Comparison of ENCODE assay signal across 1 cellular context in the genomic region with DNA sequence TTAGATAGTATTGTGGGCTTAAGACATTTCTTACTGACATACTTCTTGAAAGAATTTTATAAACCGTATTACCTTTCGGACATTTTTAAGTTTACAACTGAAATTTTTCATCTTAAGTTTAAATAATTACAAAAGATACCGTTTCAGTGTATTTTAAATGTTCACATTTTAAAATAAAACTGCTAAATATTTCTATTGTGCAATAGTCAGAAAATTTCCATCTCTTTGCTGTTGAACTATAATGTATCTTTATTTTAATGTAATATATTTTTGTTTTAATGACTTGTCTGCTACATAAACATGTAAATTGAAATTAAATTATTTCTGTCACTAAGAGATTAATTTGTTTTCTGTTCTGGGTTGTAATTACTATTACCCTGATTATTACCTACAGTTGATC.
TF ChIP-seq lines count a peak whose summit lies in the region.

No MANE protein-coding gene starts in this region.

TF ChIP-seq in H1, 55 proteins besides CTCF, POLR2A, EP300 and RAD21 (continued from another document):
- TF ChIP-seq SIX5 (IDR thresholded peaks at IDR 0.05; ENCODE audit: low read depth, low read length): no peak
- TF ChIP-seq, protein P1, sequence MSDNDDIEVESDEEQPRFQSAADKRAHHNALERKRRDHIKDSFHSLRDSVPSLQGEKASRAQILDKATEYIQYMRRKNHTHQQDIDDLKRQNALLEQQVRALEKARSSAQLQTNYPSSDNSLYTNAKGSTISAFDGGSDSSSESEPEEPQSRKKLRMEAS (IDR thresholded peaks at IDR 0.05): no peak
- TF ChIP-seq, protein P2, sequence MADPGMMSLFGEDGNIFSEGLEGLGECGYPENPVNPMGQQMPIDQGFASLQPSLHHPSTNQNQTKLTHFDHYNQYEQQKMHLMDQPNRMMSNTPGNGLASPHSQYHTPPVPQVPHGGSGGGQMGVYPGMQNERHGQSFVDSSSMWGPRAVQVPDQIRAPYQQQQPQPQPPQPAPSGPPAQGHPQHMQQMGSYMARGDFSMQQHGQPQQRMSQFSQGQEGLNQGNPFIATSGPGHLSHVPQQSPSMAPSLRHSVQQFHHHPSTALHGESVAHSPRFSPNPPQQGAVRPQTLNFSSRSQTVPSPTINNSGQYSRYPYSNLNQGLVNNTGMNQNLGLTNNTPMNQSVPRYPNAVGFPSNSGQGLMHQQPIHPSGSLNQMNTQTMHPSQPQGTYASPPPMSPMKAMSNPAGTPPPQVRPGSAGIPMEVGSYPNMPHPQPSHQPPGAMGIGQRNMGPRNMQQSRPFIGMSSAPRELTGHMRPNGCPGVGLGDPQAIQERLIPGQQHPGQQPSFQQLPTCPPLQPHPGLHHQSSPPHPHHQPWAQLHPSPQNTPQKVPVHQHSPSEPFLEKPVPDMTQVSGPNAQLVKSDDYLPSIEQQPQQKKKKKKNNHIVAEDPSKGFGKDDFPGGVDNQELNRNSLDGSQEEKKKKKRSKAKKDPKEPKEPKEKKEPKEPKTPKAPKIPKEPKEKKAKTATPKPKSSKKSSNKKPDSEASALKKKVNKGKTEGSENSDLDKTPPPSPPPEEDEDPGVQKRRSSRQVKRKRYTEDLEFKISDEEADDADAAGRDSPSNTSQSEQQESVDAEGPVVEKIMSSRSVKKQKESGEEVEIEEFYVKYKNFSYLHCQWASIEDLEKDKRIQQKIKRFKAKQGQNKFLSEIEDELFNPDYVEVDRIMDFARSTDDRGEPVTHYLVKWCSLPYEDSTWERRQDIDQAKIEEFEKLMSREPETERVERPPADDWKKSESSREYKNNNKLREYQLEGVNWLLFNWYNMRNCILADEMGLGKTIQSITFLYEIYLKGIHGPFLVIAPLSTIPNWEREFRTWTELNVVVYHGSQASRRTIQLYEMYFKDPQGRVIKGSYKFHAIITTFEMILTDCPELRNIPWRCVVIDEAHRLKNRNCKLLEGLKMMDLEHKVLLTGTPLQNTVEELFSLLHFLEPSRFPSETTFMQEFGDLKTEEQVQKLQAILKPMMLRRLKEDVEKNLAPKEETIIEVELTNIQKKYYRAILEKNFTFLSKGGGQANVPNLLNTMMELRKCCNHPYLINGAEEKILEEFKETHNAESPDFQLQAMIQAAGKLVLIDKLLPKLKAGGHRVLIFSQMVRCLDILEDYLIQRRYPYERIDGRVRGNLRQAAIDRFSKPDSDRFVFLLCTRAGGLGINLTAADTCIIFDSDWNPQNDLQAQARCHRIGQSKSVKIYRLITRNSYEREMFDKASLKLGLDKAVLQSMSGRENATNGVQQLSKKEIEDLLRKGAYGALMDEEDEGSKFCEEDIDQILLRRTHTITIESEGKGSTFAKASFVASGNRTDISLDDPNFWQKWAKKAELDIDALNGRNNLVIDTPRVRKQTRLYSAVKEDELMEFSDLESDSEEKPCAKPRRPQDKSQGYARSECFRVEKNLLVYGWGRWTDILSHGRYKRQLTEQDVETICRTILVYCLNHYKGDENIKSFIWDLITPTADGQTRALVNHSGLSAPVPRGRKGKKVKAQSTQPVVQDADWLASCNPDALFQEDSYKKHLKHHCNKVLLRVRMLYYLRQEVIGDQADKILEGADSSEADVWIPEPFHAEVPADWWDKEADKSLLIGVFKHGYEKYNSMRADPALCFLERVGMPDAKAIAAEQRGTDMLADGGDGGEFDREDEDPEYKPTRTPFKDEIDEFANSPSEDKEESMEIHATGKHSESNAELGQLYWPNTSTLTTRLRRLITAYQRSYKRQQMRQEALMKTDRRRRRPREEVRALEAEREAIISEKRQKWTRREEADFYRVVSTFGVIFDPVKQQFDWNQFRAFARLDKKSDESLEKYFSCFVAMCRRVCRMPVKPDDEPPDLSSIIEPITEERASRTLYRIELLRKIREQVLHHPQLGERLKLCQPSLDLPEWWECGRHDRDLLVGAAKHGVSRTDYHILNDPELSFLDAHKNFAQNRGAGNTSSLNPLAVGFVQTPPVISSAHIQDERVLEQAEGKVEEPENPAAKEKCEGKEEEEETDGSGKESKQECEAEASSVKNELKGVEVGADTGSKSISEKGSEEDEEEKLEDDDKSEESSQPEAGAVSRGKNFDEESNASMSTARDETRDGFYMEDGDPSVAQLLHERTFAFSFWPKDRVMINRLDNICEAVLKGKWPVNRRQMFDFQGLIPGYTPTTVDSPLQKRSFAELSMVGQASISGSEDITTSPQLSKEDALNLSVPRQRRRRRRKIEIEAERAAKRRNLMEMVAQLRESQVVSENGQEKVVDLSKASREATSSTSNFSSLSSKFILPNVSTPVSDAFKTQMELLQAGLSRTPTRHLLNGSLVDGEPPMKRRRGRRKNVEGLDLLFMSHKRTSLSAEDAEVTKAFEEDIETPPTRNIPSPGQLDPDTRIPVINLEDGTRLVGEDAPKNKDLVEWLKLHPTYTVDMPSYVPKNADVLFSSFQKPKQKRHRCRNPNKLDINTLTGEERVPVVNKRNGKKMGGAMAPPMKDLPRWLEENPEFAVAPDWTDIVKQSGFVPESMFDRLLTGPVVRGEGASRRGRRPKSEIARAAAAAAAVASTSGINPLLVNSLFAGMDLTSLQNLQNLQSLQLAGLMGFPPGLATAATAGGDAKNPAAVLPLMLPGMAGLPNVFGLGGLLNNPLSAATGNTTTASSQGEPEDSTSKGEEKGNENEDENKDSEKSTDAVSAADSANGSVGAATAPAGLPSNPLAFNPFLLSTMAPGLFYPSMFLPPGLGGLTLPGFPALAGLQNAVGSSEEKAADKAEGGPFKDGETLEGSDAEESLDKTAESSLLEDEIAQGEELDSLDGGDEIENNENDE (IDR thresholded peaks at IDR 0.05; ENCODE audit: insufficient replicate concordance, low read length): no peak
- TF ChIP-seq EZH2 (IDR thresholded peaks at IDR 0.05; ENCODE audit: low read depth, low read length, severe bottlenecking): no peak
- no peak for TF ChIP-seq POU5F1 (IDR thresholded peaks at IDR 0.05; ENCODE audit: low read depth, low read length)
